Comparison of ENCODE assay signal across 17 cellular contexts in genomic region chr6:170269873-170270541, GRCh38. TPM values are rescaled to one million over a fixed set of nuclear protein-coding genes. Genes with fewer than 3 reads are reported as not detected.
DNase-seq lines count a peak whose midpoint lies in the region; ATAC-seq and TF ChIP-seq lines count a peak whose summit lies in the region.
"Had no signal": no experiment of that assay in that cellular context is flagged by ENCODE, and none has a peak within 500 bp of the region (broad histone marks: within the 10 kb centered on the region; RNA-seq: fewer than 3 reads in every experiment).

No MANE protein-coding gene starts in this region.

- intact Hi-C loops in Caco-2 (cut with micrococcal nuclease; ENCODE audit: unreplicated experiment): loop anchor here (1.0 to 10.0 kb wide), 2 partner anchors 10 to 475 kb away; no protein-coding TSS in a partner anchor
- intact Hi-C loops in activated B cell treated with CpG ODN at 0.5 μM for 24 hours (cut with micrococcal nuclease): no loop called here

- TF ChIP-seq CTCF in AG04449 (IDR thresholded peaks at IDR 0.05; ENCODE audit: insufficient read depth, low read length, missing control alignments) (no peak), Caco-2 (IDR thresholded peaks at IDR 0.05; ENCODE audit: insufficient read depth in 1 of 2, low read depth in 1 of 2, low read length in 1 of 2, severe bottlenecking in 1 of 2, unreplicated experiment in 1 of 2) (no peak), activated B cell treated with CpG ODN at 0.5 μM for 24 hours (IDR thresholded peaks at IDR 0.05) (no peak)

- H3K9me3 Mint-ChIP-seq in Caco-2 (ENCODE audit: unreplicated experiment) (no peaks in the 10 kb centered on the region), activated B cell treated with CpG ODN at 0.5 μM for 24 hours (no peaks in the 10 kb centered on the region)
- peaks cover 0 to 22% (median 4%) of the 10 kb centered on the region in 9 donors for H3K9me3 Mint-ChIP-seq in naive thymus-derived CD8-positive, alpha-beta T cell
- H3K9me3 Mint-ChIP-seq: neural crest cell; stimulated activated memory B cell treated with anti-CD40 and anti-IgM and Interleukin-4, amounts not matched to agents 10 μg/mL and 1 μg/mL and 100 μg/mL, for 72 hours; T-helper 1 cell treated with Interleukin-12 subunit alpha and Interleukin-12 subunit beta and Interleukin-4 antibody, amounts not matched to agents 30 μg/mL and 1 μg/mL, for 36 hours had no signal

- no TSS peak for BruUV-seq in Caco-2 (replicated peaks; lab: Mats Ljungman, UMichigan)

- peaks cover 31% of the 10 kb centered on the region for H3K4me1 ChIP-seq in Caco-2

- H3K4me3 Mint-ChIP-seq in Caco-2 (ENCODE audit: unreplicated experiment): peak overlapping the region; percentile 65
- H3K4me3 Mint-ChIP-seq in activated B cell treated with CpG ODN at 0.5 μM for 24 hours: peak overlapping the region; percentile 28
- H3K4me3 Mint-ChIP-seq in naive thymus-derived CD8-positive, alpha-beta T cell: peak overlapping the region in 6 of 10 donors; percentile 18 to 63 (median 40)
- H3K4me3 Mint-ChIP-seq: activated CD8-positive, alpha-beta T cell treated with anti-CD3 and anti-CD28 coated beads for 36 hours; neural crest cell; stimulated activated memory B cell treated with anti-CD40 and anti-IgM and Interleukin-4, amounts not matched to agents 10 μg/mL and 1 μg/mL and 100 μg/mL, for 72 hours; T-helper 1 cell treated with Interleukin-12 subunit alpha and Interleukin-12 subunit beta and Interleukin-4 antibody, amounts not matched to agents 30 μg/mL and 1 μg/mL, for 36 hours had no signal

- H3K27ac Mint-ChIP-seq in Caco-2 (ENCODE audit: unreplicated experiment): peak overlapping the region; percentile 91
- H3K27ac Mint-ChIP-seq in activated B cell treated with CpG ODN at 0.5 μM for 24 hours: no peak overlapping the region
- peak overlapping the region in 2 of 10 donors; percentile 56 to 79 for H3K27ac Mint-ChIP-seq in naive thymus-derived CD8-positive, alpha-beta T cell
- H3K27ac Mint-ChIP-seq: immature natural killer cell; stimulated activated memory B cell treated with anti-CD40 and anti-IgM and Interleukin-4, amounts not matched to agents 10 μg/mL and 1 μg/mL and 100 μg/mL, for 72 hours; T-helper 1 cell treated with Interleukin-12 subunit alpha and Interleukin-12 subunit beta and Interleukin-4 antibody, amounts not matched to agents 30 μg/mL and 1 μg/mL, for 36 hours had no signal

- POLR2A ChIA-PET in AG04449 (lab: Yijun Ruan, JAX) (no interaction called here), Caco-2 (lab: Charles Lee) (no interaction called here), activated B cell treated with CpG ODN at 0.5 μM for 24 hours (lab: Charles Lee) (no interaction called here)
- POLR2A ChIA-PET in naive thymus-derived CD8-positive, alpha-beta T cell (lab: Charles Lee): interaction anchor here (1.1 to 1.5 kb wide), 2 partner anchors 9 to 22 kb away, joined by 3 to 4 read pairs; partner anchors contain the start of gene DLL1

- DNase-seq in AG04449 (ENCODE audit: low read depth, low spot score) (peak; percentile 29), Caco-2 (no peak), activated B cell treated with CpG ODN at 0.5 μM for 24 hours (no peak), COR-L47 (lab: John Stamatoyannopoulos, UW) (no peak), HT-29 (ENCODE audit: low spot score) (no peak)
- no peak for DNase-seq in naive thymus-derived CD8-positive, alpha-beta T cell
- no peak for DNase-seq in stimulated activated CD4-positive, alpha-beta T cell treated with anti-CD3 and anti-CD28 coated beads, Interleukin-2, amount 100 ng/mL, for 48 hours
- DNase-seq: activated CD8-positive, alpha-beta T cell treated with anti-CD3 and anti-CD28 coated beads for 36 hours; activated gamma-delta T cell treated with Interleukin-2 at 50 U/mL for 16 hours; CD4-positive, CD25-positive, alpha-beta regulatory T cell; central memory CD4-positive, alpha-beta T cell; immature natural killer cell; PC-9 had no signal

- no peaks in the 10 kb centered on the region for H3K9me3 ChIP-seq in Caco-2

- H3K27me3 ChIP-seq in Caco-2 (replicated peaks; ENCODE audit: control insufficient read depth, insufficient read depth, low read length): no peaks in the 10 kb centered on the region

- CTCF ChIA-PET in AG04449 (lab: Yijun Ruan, JAX) (no interaction called here), Caco-2 (lab: Charles Lee) (no interaction called here), activated B cell treated with CpG ODN at 0.5 μM for 24 hours (lab: Charles Lee) (no interaction called here)

- H3K4me3 ChIP-seq in AG04449 (ENCODE audit: low read depth, low read length) (no peak overlapping the region), Caco-2 (ENCODE audit: low read depth, low read length) (no peak overlapping the region)
- H3K4me3 ChIP-seq: PC-9 had no signal

- H3K27me3 Mint-ChIP-seq in Caco-2 (ENCODE audit: insufficient read depth, unreplicated experiment) (no peaks in the 10 kb centered on the region), activated B cell treated with CpG ODN at 0.5 μM for 24 hours (no peaks in the 10 kb centered on the region)
- no peaks in the 10 kb centered on the region for H3K27me3 Mint-ChIP-seq in naive thymus-derived CD8-positive, alpha-beta T cell
- H3K27me3 Mint-ChIP-seq: activated CD8-positive, alpha-beta T cell treated with anti-CD3 and anti-CD28 coated beads for 36 hours had no signal

- no peaks in the 10 kb centered on the region for H3K36me3 Mint-ChIP-seq in Caco-2 (ENCODE audit: insufficient read depth, unreplicated experiment)
- no peaks in the 10 kb centered on the region for H3K36me3 Mint-ChIP-seq in activated B cell treated with CpG ODN at 0.5 μM for 24 hours (ENCODE audit: low read depth)
- peaks cover 0 to 15% (median 0%) of the 10 kb centered on the region in 3 donors for H3K36me3 Mint-ChIP-seq in naive thymus-derived CD8-positive, alpha-beta T cell
- H3K36me3 Mint-ChIP-seq: CD4-positive, CD25-positive, alpha-beta regulatory T cell; immature natural killer cell; stimulated activated memory B cell treated with anti-CD40 and anti-IgM and Interleukin-4, amounts not matched to agents 10 μg/mL and 1 μg/mL and 100 μg/mL, for 72 hours had no signal

- H3K36me3 ChIP-seq in Caco-2 (ENCODE audit: control insufficient read depth, insufficient read depth, low read length): no peaks in the 10 kb centered on the region

- no peak for ATAC-seq in activated B cell treated with CpG ODN at 0.5 μM for 24 hours (ENCODE audit: low read depth)
- ATAC-seq in naive thymus-derived CD8-positive, alpha-beta T cell: no peak
- no peak for ATAC-seq in GM18861 (IDR thresholded peaks at IDR 0.05; ENCODE audit: unreplicated experiment)
- ATAC-seq: activated CD8-positive, alpha-beta T cell treated with anti-CD3 and anti-CD28 coated beads for 36 hours; stimulated activated memory B cell treated with anti-CD40 and anti-IgM and Interleukin-4, amounts not matched to agents 10 μg/mL and 1 μg/mL and 100 μg/mL, for 72 hours had no signal

- peaks cover 38% of the 10 kb centered on the region for H3K4me1 Mint-ChIP-seq in Caco-2 (ENCODE audit: low read depth, unreplicated experiment)
- H3K4me1 Mint-ChIP-seq in activated B cell treated with CpG ODN at 0.5 μM for 24 hours: peaks cover 22% of the 10 kb centered on the region
- peaks cover 17 to 40% (median 30%) of the 10 kb centered on the region in 4 donors for H3K4me1 Mint-ChIP-seq in naive thymus-derived CD8-positive, alpha-beta T cell

RNA-seq across cellular contexts. Expression of gene DLL1, which starts 20.9 kb away (rescaled TPM):
- total RNA-seq in Caco-2 (2022): 6.6 and 8.1 TPM in 2 replicates
- 0.32 and 0.53 TPM in 2 replicates for total RNA-seq in activated B cell treated with CpG ODN at 0.5 μM for 24 hours
- total RNA-seq in naive thymus-derived CD8-positive, alpha-beta T cell: 10 to 100 TPM; 14.2 to 15.9 TPM
- polyA plus RNA-seq in naive thymus-derived CD8-positive, alpha-beta T cell: 1 to 10 TPM in 2 of 3 donors, under 1 TPM in 1; 0.34 to 1.5 (median 1.2) TPM
- total RNA-seq in HT-29 (2014; rRNA removed; shearing (Covaris generic)): 2.2 and 2.6 TPM in 2 replicates
- total RNA-seq: PC-9 had no signal

RNA-seq across cellular contexts. Expression of gene FAM120B, which starts 36.6 kb away (rescaled TPM):
- total RNA-seq in Caco-2 (2022) (20.9 and 21.0 TPM in 2 replicates), activated B cell treated with CpG ODN at 0.5 μM for 24 hours (32.2 and 35.1 TPM in 2 replicates)
- 10 to 100 TPM; 52.0 to 52.4 TPM for total RNA-seq in naive thymus-derived CD8-positive, alpha-beta T cell
- 10 to 100 TPM; 16.4 to 34.7 (median 29.6) TPM for polyA plus RNA-seq in naive thymus-derived CD8-positive, alpha-beta T cell
- 6.9 and 7.4 TPM in 2 replicates for total RNA-seq in HT-29 (2014; rRNA removed; shearing (Covaris generic))
